Comparison of ENCODE assay signal across 15 cellular contexts in the genomic region with DNA sequence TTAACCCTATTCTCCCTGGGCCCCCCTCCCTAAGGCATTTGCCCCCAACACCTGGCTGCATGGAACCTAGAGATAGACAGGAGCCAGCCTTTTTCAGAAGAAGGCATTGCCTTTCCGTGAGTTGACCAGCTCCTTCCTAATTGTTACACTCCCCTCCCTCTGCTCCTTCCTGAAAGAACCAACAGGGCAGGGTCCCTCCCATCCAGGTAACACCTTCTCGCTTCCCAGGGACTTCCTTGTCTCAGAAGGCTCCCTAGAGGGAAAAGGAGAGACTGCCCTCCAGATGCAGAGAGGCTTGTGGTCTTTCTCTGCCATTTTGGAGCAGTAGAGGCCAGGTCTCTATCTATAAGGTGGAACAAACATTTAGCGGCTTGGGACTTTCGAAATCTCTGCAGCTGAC.
"Had no signal": no experiment of that assay in that cellular context is flagged by ENCODE, and none has a peak within 500 bp of the region (broad histone marks: within the 10 kb centered on the region; RNA-seq: fewer than 3 reads in every experiment).

No MANE protein-coding gene starts in this region.

- H3K4me3 Mint-ChIP-seq: stimulated activated memory B cell treated with anti-CD40 and anti-IgM and Interleukin-4, amounts not matched to agents 10 μg/mL and 1 μg/mL and 100 μg/mL, for 72 hours had no signal

- H3K36me3 ChIP-seq: pancreas, transverse colon had no signal

- H3K27ac ChIP-seq: pancreas had no signal

- H3K9me3 Mint-ChIP-seq: naive B cell; stimulated activated memory B cell treated with anti-CD40 and anti-IgM and Interleukin-4, amounts not matched to agents 10 μg/mL and 1 μg/mL and 100 μg/mL, for 72 hours had no signal

- H3K27me3 Mint-ChIP-seq: naive B cell; stimulated activated memory B cell treated with anti-CD40 and anti-IgM and Interleukin-4, amounts not matched to agents 10 μg/mL and 1 μg/mL and 100 μg/mL, for 72 hours had no signal

- DNase-seq: activated CD4-positive, CD25-positive, alpha-beta regulatory T cell treated with anti-CD3 and anti-CD28 coated beads, Interleukin-2, amount 50 U/mL, for 72 hours; activated naive CD4-positive, alpha-beta T cell treated with Interleukin-2 at 50 U/mL for 16 hours; activated T-cell treated with anti-CD3 and anti-CD28 coated beads for 4 hours; aorta; hypothalamus; kidney glomerular epithelial cell; midbrain; naive B cell; pancreas; stimulated activated CD4-positive, alpha-beta T cell treated with anti-CD3 and anti-CD28 coated beads, Interleukin-2, amount 100 ng/mL, for 48 hours; T-helper 1 cell; T1000; transverse colon had no signal

- H3K27me3 ChIP-seq: pancreas, transverse colon had no signal

- H3K36me3 Mint-ChIP-seq: naive B cell; stimulated activated memory B cell treated with anti-CD40 and anti-IgM and Interleukin-4, amounts not matched to agents 10 μg/mL and 1 μg/mL and 100 μg/mL, for 72 hours had no signal

- H3K27ac Mint-ChIP-seq: stimulated activated memory B cell treated with anti-CD40 and anti-IgM and Interleukin-4, amounts not matched to agents 10 μg/mL and 1 μg/mL and 100 μg/mL, for 72 hours had no signal

- ATAC-seq: SK-N-SH treated with all-trans-retinoic acid at 6 μM for 48 hours; stimulated activated memory B cell treated with anti-CD40 and anti-IgM and Interleukin-4, amounts not matched to agents 10 μg/mL and 1 μg/mL and 100 μg/mL, for 72 hours had no signal

- H3K9me3 ChIP-seq: pancreas, transverse colon had no signal

- H3K4me3 ChIP-seq: pancreas, transverse colon had no signal
